Comparison of ENCODE assay signal across 16 cellular contexts in the genomic region with DNA sequence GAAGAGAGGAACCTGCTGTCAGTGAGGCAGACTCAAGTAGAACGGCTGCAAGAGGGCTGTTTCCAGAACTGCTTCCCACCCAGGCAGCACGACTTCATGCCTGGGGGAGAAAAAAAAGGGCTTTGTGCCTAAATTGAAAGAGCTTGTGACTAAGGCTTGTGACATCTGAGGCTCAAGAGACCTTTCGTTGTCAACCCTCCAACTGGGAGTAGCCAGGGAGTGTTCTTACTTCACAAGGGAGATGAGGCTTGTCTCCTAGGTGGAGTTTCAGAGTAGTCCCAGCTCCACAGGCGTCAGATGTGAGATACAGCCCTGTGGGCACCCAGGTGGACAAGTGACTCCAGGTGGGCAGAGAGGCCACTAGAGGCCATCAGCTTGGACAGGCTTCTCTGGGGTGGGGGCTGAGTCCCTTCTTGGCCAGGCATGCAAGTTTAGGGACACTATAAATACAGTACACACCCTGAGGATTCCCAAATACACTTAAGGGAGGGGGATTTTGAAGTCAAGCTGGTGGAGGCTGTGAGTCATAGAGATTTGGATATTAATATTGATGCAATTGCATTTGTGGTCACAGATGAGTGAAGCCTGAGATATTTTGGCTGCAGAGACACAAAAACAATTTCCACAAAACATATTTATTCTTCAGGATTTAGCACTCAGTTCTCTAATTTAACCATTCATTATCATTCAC. TPM values are rescaled to one million over a fixed set of nuclear protein-coding genes. Genes with fewer than 3 reads are reported as not detected.
DNase-seq lines count a peak whose midpoint lies in the region; ATAC-seq, FAIRE-seq and TF ChIP-seq lines count a peak whose summit lies in the region.
"Had no signal": no experiment of that assay in that cellular context is flagged by ENCODE, and none has a peak within 500 bp of the region (broad histone marks: within the 10 kb centered on the region; RNA-seq: fewer than 3 reads in every experiment).

No MANE protein-coding gene starts in this region.

- H3K4me3 Mint-ChIP-seq in endothelial cell (ENCODE audit: unreplicated experiment) (no peak overlapping the region), T-helper 17 cell (no peak overlapping the region)
- H3K4me3 Mint-ChIP-seq: activated B cell treated with CpG ODN at 0.5 μM for 24 hours; stimulated activated naive CD8-positive, alpha-beta T cell treated with anti-CD3 and anti-CD28 coated beads, Interleukin-15, Interleukin-2, amounts not matched to agents 100 ng/mL and 50 ng/mL, for 24 hours had no signal

- CTCF ChIA-PET in mammary epithelial cell (lab: Charles Lee; ENCODE audit: low non-redundant PET) = no interaction called here

- dilution Hi-C loops in mammary epithelial cell (cut with HindIII; ENCODE audit: low sequenced_read_pairs) = no loop called here

- H3K9me2 ChIP-seq in Karpas-422 (replicated peaks; ENCODE audit: insufficient read depth, low read length) = no peaks in the 10 kb centered on the region

- H4K20me1 ChIP-seq in mammary epithelial cell (ENCODE audit: insufficient read depth, low read length) (no peaks in the 10 kb centered on the region), Karpas-422 (ENCODE audit: insufficient read depth, low read depth, low read length) (no peaks in the 10 kb centered on the region)

- no peak for FAIRE-seq in HTR-8/SVneo (lab: Jason Lieb, UNC)
- FAIRE-seq: pancreas had no signal

- H3K79me2 ChIP-seq in mammary epithelial cell (ENCODE audit: insufficient read depth, low read length) (no peaks in the 10 kb centered on the region), Karpas-422 (ENCODE audit: low read length) (no peaks in the 10 kb centered on the region)

- peaks cover 4% of the 10 kb centered on the region for H3K4me1 Mint-ChIP-seq in endothelial cell (ENCODE audit: unreplicated experiment)
- H3K4me1 Mint-ChIP-seq in T-helper 17 cell = no peaks in the 10 kb centered on the region
- H3K4me1 Mint-ChIP-seq: activated B cell treated with CpG ODN at 0.5 μM for 24 hours had no signal

- H3K27ac Mint-ChIP-seq in endothelial cell (ENCODE audit: unreplicated experiment) = no peak overlapping the region
- H3K27ac Mint-ChIP-seq in T-helper 17 cell = no peak overlapping the region
- H3K27ac Mint-ChIP-seq: activated B cell treated with CpG ODN at 0.5 μM for 24 hours; stimulated activated naive CD8-positive, alpha-beta T cell treated with anti-CD3 and anti-CD28 coated beads, Interleukin-15, Interleukin-2, amounts not matched to agents 100 ng/mL and 50 ng/mL, for 24 hours had no signal

- H3K9ac ChIP-seq in mammary epithelial cell (ENCODE audit: insufficient read depth, low read length) (no peak overlapping the region), Karpas-422 (ENCODE audit: low read length) (no peak overlapping the region)

- in situ Hi-C loops in mammary epithelial cell (cut with MboI; ENCODE audit: low sequenced_read_pairs in 2 of 2) = no loop called here

- H3K9me3 Mint-ChIP-seq in endothelial cell (ENCODE audit: unreplicated experiment) = no peaks in the 10 kb centered on the region
- H3K9me3 Mint-ChIP-seq: activated B cell treated with CpG ODN at 0.5 μM for 24 hours; stimulated activated naive CD8-positive, alpha-beta T cell treated with anti-CD3 and anti-CD28 coated beads, Interleukin-15, Interleukin-2, amounts not matched to agents 100 ng/mL and 50 ng/mL, for 24 hours had no signal

- no TSS peak for BruUV-seq in mammary epithelial cell (replicated peaks; lab: Mats Ljungman, UMichigan)

- H3K27me3 ChIP-seq in mammary epithelial cell (ENCODE audit: insufficient read depth, low read length) (no peaks in the 10 kb centered on the region), upper lobe of right lung (no peaks in the 10 kb centered on the region), Karpas-422 (ENCODE audit: low read length) (no peaks in the 10 kb centered on the region)
- H3K27me3 ChIP-seq: body of pancreas, esophagus muscularis mucosa had no signal

- H3K9me3 ChIP-seq in mammary epithelial cell (replicated peaks; ENCODE audit: insufficient read depth, low read length) (no peaks in the 10 kb centered on the region), upper lobe of right lung (no peaks in the 10 kb centered on the region), Karpas-422 (ENCODE audit: low read length) (no peaks in the 10 kb centered on the region), T-helper 17 cell (ENCODE audit: control insufficient read depth, low read length, poor library complexity, severe bottlenecking) (no peaks in the 10 kb centered on the region)
- H3K9me3 ChIP-seq: body of pancreas, esophagus muscularis mucosa, pancreas had no signal

- no peak overlapping the region for H2AFZ ChIP-seq in mammary epithelial cell (ENCODE audit: low read depth, low read length)
- H2AFZ ChIP-seq in Karpas-422 (ENCODE audit: low read length) = no peak overlapping the region

- TF ChIP-seq CTCF in mammary epithelial cell (conservative IDR thresholded peaks at IDR 0.05 in 1 of 2, IDR thresholded peaks at IDR 0.05 in 1 of 2; ENCODE audit: extremely low read depth in 1 of 2, insufficient read depth in 1 of 2, low read depth in 1 of 2, low read length in 2 of 2) = no peak
- no peak for TF ChIP-seq CTCF in upper lobe of right lung (IDR thresholded peaks at IDR 0.05)
- TF ChIP-seq CTCF in endothelial cell (IDR thresholded peaks at IDR 0.05; ENCODE audit: unreplicated experiment) = no peak

- peaks cover 3% of the 10 kb centered on the region for H3K27me3 Mint-ChIP-seq in endothelial cell (ENCODE audit: unreplicated experiment)
- H3K27me3 Mint-ChIP-seq in T-helper 17 cell = peaks cover 34% of the 10 kb centered on the region

- peak; percentile 28 for ATAC-seq in upper lobe of right lung
- ATAC-seq in T-helper 17 cell = no peak
- ATAC-seq: body of pancreas had no signal

- WGBS in mammary epithelial cell (ENCODE audit: low coverage, missing lambda C conversion rate) = 0% methylated on average over 3 of the region's 4 CpGs

- H3K4me1 ChIP-seq in mammary epithelial cell (ENCODE audit: insufficient read depth, low read length) (peaks cover 10% of the 10 kb centered on the region), upper lobe of right lung (peaks cover 3% of the 10 kb centered on the region), Karpas-422 (ENCODE audit: low read length) (no peaks in the 10 kb centered on the region)
- H3K4me1 ChIP-seq: esophagus muscularis mucosa had no signal

- intact Hi-C loops in mammary epithelial cell (cut with micrococcal nuclease) (no loop called here), upper lobe of right lung (cut with DNase I) (no loop called here)

- H3K36me3 ChIP-seq in mammary epithelial cell (ENCODE audit: insufficient read depth, low read length) = no peaks in the 10 kb centered on the region
- H3K36me3 ChIP-seq in upper lobe of right lung = no peaks in the 10 kb centered on the region
- no peaks in the 10 kb centered on the region for H3K36me3 ChIP-seq in Karpas-422 (ENCODE audit: insufficient read depth, low read length)
- H3K36me3 ChIP-seq: esophagus muscularis mucosa, pancreas had no signal

- DNase-seq in HTR-8/SVneo (ENCODE audit: insufficient read length, low spot score) (peak; percentile 32), mammary epithelial cell (peak; percentile 46), islet precursor cell (peak; percentile 89), upper lobe of right lung (no peak), Karpas-422 (no peak), endothelial cell (ENCODE audit: low spot score) (no peak), T-helper 17 cell (no peak)
- DNase-seq: activated B cell treated with CpG ODN at 0.5 μM for 24 hours; body of pancreas; DMS79; NCI-H1092 treated with DMSO at 0.1 percent for 48 hours; NCI-H526 treated with DMSO at 0.1 percent for 48 hours; pancreas; stimulated activated CD4-positive, alpha-beta T cell treated with anti-CD3 and anti-CD28 coated beads, Interleukin-2, amount 100 ng/mL, for 48 hours had no signal

- H3K27ac ChIP-seq in mammary epithelial cell (ENCODE audit: insufficient read depth, low read depth, low read length) (no peak overlapping the region), upper lobe of right lung (no peak overlapping the region), Karpas-422 (ENCODE audit: low read length) (no peak overlapping the region)
- H3K27ac ChIP-seq: body of pancreas, pancreas had no signal

- H3K4me2 ChIP-seq in mammary epithelial cell (ENCODE audit: insufficient read depth, low read depth, low read length) = no peak overlapping the region
- H3K4me2 ChIP-seq in Karpas-422 (ENCODE audit: low read depth, low read length, poor library complexity, severe bottlenecking) = no peak overlapping the region

- H3K36me3 Mint-ChIP-seq in endothelial cell (ENCODE audit: low read depth, unreplicated experiment) (peaks cover 5% of the 10 kb centered on the region), T-helper 17 cell (ENCODE audit: low read depth) (peaks cover 2% of the 10 kb centered on the region)

- H3K4me3 ChIP-seq in mammary epithelial cell (replicated peaks in 1 of 3; ENCODE audit: insufficient read depth in 1 of 3, low read depth in 2 of 3, low read length in 3 of 3) (no peak overlapping the region), upper lobe of right lung (no peak overlapping the region), Karpas-422 (ENCODE audit: low read length) (no peak overlapping the region)
- H3K4me3 ChIP-seq: body of pancreas, esophagus muscularis mucosa, pancreas had no signal

RNA-seq across cellular contexts. Expression of a gene that starts 40.1 kb away (rescaled TPM):
- total RNA-seq in mammary epithelial cell (10 to 100 TPM; 43.6 to 72.2 TPM), upper lobe of right lung (44.9 TPM), endothelial cell (ENCODE audit: unreplicated experiment) (8.4 TPM), T-helper 17 cell (10 to 100 TPM; 29.7 to 37.9 TPM)
- 12.1 TPM for polyA plus RNA-seq in mammary epithelial cell
- polyA minus RNA-seq in mammary epithelial cell = 70.5 TPM
- 43.5 and 59.4 TPM in 2 replicates for total RNA-seq in Karpas-422 (2014; rRNA removed; shearing (Covaris generic); ENCODE audit: low replicate concordance)

Comparison
In these comparisons a context has a peak if more than half of its experiments do, and no peak if none do; other contexts are left out.
1. DNase-seq: peak in HTR-8/SVneo (single experiment), mammary epithelial cell (single experiment) and islet precursor cell (single experiment); none in upper lobe of right lung (single experiment), Karpas-422 (single experiment), endothelial cell (single experiment) and T-helper 17 cell (0 of 3).